Comparison of ENCODE assay signal across 24 cellular contexts in genomic region chr20:5091902-5092301, GRCh38.
"Had no signal": no experiment of that assay in that cellular context is flagged by ENCODE, and none has a peak within 500 bp of the region (broad histone marks: within the 10 kb centered on the region; RNA-seq: fewer than 3 reads in every experiment).

No MANE protein-coding gene starts in this region.

- ATAC-seq: activated CD4-positive, alpha-beta T cell treated with anti-CD3 and anti-CD28 coated beads for 36 hours; activated naive CD4-positive, alpha-beta T cell treated with anti-CD3 and anti-CD28 coated beads, Interleukin-2, amount 50 U/mL, for 72 hours; gastroesophageal sphincter; heart right ventricle; lower lobe of right lung; naive thymus-derived CD8-positive, alpha-beta T cell; T-cell had no signal

- H3K4me3 ChIP-seq: esophagus squamous epithelium, gastroesophageal sphincter, heart right ventricle, lower lobe of right lung, sigmoid colon, testis, vagina had no signal

- DNase-seq: activated CD4-positive, alpha-beta memory T cell treated with anti-CD3 and anti-CD28 coated beads for 36 hours; activated CD4-positive, alpha-beta T cell treated with anti-CD3 and anti-CD28 coated beads for 36 hours; activated gamma-delta T cell treated with Interleukin-2 at 50 U/mL for 16 hours; central memory CD4-positive, alpha-beta T cell; effector memory CD4-positive, alpha-beta T cell; esophagus squamous epithelium; heart right ventricle; lower lobe of right lung; mesendoderm; naive thymus-derived CD8-positive, alpha-beta T cell; retina; sigmoid colon; stimulated activated CD4-positive, alpha-beta T cell treated with anti-CD3 and anti-CD28 coated beads, Interleukin-2, amount 100 ng/mL, for 48 hours; stimulated activated CD8-positive, alpha-beta memory T cell treated with anti-CD3 and anti-CD28 coated beads, Interleukin-4, amount 100 ng/mL, for 48 hours; stimulated activated naive CD4-positive, alpha-beta T cell; T-cell; testis had no signal

- H3K9me3 ChIP-seq: esophagus squamous epithelium, gastroesophageal sphincter, heart right ventricle, lower lobe of right lung, sigmoid colon, testis, vagina had no signal

- H3K4me1 ChIP-seq: gastroesophageal sphincter, sigmoid colon, testis, vagina had no signal

- H3K27me3 ChIP-seq: esophagus squamous epithelium, gastroesophageal sphincter, heart right ventricle, sigmoid colon, testis, vagina had no signal

- H3K27ac Mint-ChIP-seq: activated CD4-positive, alpha-beta memory T cell treated with anti-CD3 and anti-CD28 coated beads for 36 hours; activated CD4-positive, alpha-beta T cell treated with anti-CD3 and anti-CD28 coated beads for 36 hours; activated naive CD4-positive, alpha-beta T cell treated with anti-CD3 and anti-CD28 coated beads, Interleukin-2, amount 50 U/mL, for 72 hours; progenitor cell of endocrine pancreas; T-cell; type B pancreatic cell had no signal

- H3K27me3 Mint-ChIP-seq: activated CD4-positive, alpha-beta memory T cell treated with anti-CD3 and anti-CD28 coated beads for 36 hours; activated CD4-positive, alpha-beta T cell treated with anti-CD3 and anti-CD28 coated beads for 36 hours; naive thymus-derived CD8-positive, alpha-beta T cell; progenitor cell of endocrine pancreas; T-cell; type B pancreatic cell had no signal

- H3K4me3 Mint-ChIP-seq: activated CD4-positive, alpha-beta memory T cell treated with anti-CD3 and anti-CD28 coated beads for 36 hours; activated CD4-positive, alpha-beta T cell treated with anti-CD3 and anti-CD28 coated beads for 36 hours; naive thymus-derived CD8-positive, alpha-beta T cell; T-cell; type B pancreatic cell had no signal

- FAIRE-seq: astrocyte, keratinocyte had no signal

- H3K9me3 Mint-ChIP-seq: activated CD4-positive, alpha-beta memory T cell treated with anti-CD3 and anti-CD28 coated beads for 36 hours; activated naive CD4-positive, alpha-beta T cell treated with anti-CD3 and anti-CD28 coated beads, Interleukin-2, amount 50 U/mL, for 72 hours; naive thymus-derived CD8-positive, alpha-beta T cell; T-cell; type B pancreatic cell had no signal

- H3K27ac ChIP-seq: esophagus squamous epithelium, gastroesophageal sphincter, lower lobe of right lung, sigmoid colon, testis, vagina had no signal

- H3K36me3 Mint-ChIP-seq: activated naive CD4-positive, alpha-beta T cell treated with anti-CD3 and anti-CD28 coated beads, Interleukin-2, amount 50 U/mL, for 72 hours had no signal
